ENCODE assay signal across 8 cellular contexts in genomic region chr12:93572712-93573551, GRCh38. TPM values are rescaled to one million over a fixed set of nuclear protein-coding genes. Genes with fewer than 3 reads are reported as not detected.
DNase-seq lines count a peak whose midpoint lies in the region; ATAC-seq and TF ChIP-seq lines count a peak whose summit lies in the region.

No MANE protein-coding gene starts in this region.

- peaks cover 18% of the 10 kb centered on the region for H3K27me3 Mint-ChIP-seq in endothelial cell (ENCODE audit: unreplicated experiment)

- peak overlapping the region; percentile 95 for H3K4me3 Mint-ChIP-seq in endothelial cell (ENCODE audit: unreplicated experiment)

- DNase-seq in endothelial cell (ENCODE audit: low spot score): peak; percentile 47
- DNase-seq in transverse colon: peak; percentile 41
- no peak for DNase-seq in inferior parietal cortex (ENCODE audit: extremely low spot score)

- 0 to 2% methylated on average over 10 to 65 of the region's 75 CpGs for WGBS in transverse colon (ENCODE audit: low coverage in 1 of 2), 2 donors

- H3K4me1 ChIP-seq in mucosa of rectum (ENCODE audit: control insufficient read depth in 2 of 2, insufficient read depth in 2 of 2, low read length in 2 of 2) (peaks cover 15 to 20% of the 10 kb centered on the region in 2 donors), transverse colon (peaks cover 0 to 39% (median 23%) of the 10 kb centered on the region in 4 donors)

- no peaks in the 10 kb centered on the region for H3K9me3 Mint-ChIP-seq in endothelial cell (ENCODE audit: unreplicated experiment)

- no peak for TF ChIP-seq EP300 in transverse colon (IDR thresholded peaks at IDR 0.05; ENCODE audit: low read depth)

- H3K27me3 ChIP-seq in mucosa of rectum (ENCODE audit: control insufficient read depth in 2 of 2, insufficient read depth in 2 of 2, low read length in 2 of 2) (no peaks in the 10 kb centered on the region), transverse colon (no peaks in the 10 kb centered on the region)

- peak overlapping the region; percentile 95 to 96 for H3K27ac ChIP-seq in mucosa of rectum (ENCODE audit: low read depth in 2 of 2, low read length in 2 of 2)
- peak overlapping the region; percentile 93 to 98 (median 97) for H3K27ac ChIP-seq in transverse colon

- no peak overlapping the region for H3K27ac Mint-ChIP-seq in endothelial cell (ENCODE audit: unreplicated experiment)

- TF ChIP-seq POLR2A in transverse colon (IDR thresholded peaks at IDR 0.05): no peak

- H3K36me3 Mint-ChIP-seq in endothelial cell (ENCODE audit: low read depth, unreplicated experiment): peaks cover 12% of the 10 kb centered on the region

- peak overlapping the region; percentile 72 to 85 for H3K9ac ChIP-seq in mucosa of rectum (ENCODE audit: low read depth in 1 of 2, low read length in 2 of 2)

- TF ChIP-seq CTCF in GM12875 (IDR thresholded peaks at IDR 0.05; ENCODE audit: borderline replicate concordance, insufficient read depth, low read depth, low read length) (no peak), WI38 (IDR thresholded peaks at IDR 0.05; ENCODE audit: low read depth, low read length) (no peak), endothelial cell (IDR thresholded peaks at IDR 0.05; ENCODE audit: unreplicated experiment) (no peak), transverse colon (IDR thresholded peaks at IDR 0.05) (no peak)

- in situ Hi-C loops in transverse colon (cut with MboI; ENCODE audit: low pct_ligation_motif_present in 1 of 4, low pct_unique_long_range_greater_than_20kb in 1 of 4, low sequenced_read_pairs in 3 of 4): loop anchor here in 3 of 4 donors (10.0 to 25.0 kb wide), 4 partner anchors 102 to 414 kb away; partner anchors contain the start of gene CRADD (in 1 of the 3)

- peaks cover 11% of the 10 kb centered on the region for H3K4me1 Mint-ChIP-seq in endothelial cell (ENCODE audit: unreplicated experiment)

- ATAC-seq in HG03159 (IDR thresholded peaks at IDR 0.05; ENCODE audit: unreplicated experiment) (no peak), GM18909 (IDR thresholded peaks at IDR 0.05; ENCODE audit: poor library complexity, unreplicated experiment) (no peak)

- H3K9me3 ChIP-seq in mucosa of rectum (ENCODE audit: control insufficient read depth in 2 of 2, low read length in 2 of 2): no peaks in the 10 kb centered on the region
- H3K9me3 ChIP-seq in transverse colon: no peaks in the 10 kb centered on the region

- H3K4me3 ChIP-seq in GM12875 (ENCODE audit: low read depth, low read length): peak overlapping the region; percentile 93
- H3K4me3 ChIP-seq in WI38 (ENCODE audit: low read depth, low read length): peak overlapping the region; percentile 81
- peak overlapping the region; percentile 92 to 94 for H3K4me3 ChIP-seq in mucosa of rectum (ENCODE audit: low read length in 2 of 2)
- H3K4me3 ChIP-seq in transverse colon: peak overlapping the region; percentile 58 to 92 (median 85)

- intact Hi-C loops in transverse colon (cut with DNase I; ENCODE audit: low total_unique reads): loop anchor here (5.0 to 10.0 kb wide), 4 partner anchors 102 to 502 kb away; partner anchors contain the start of gene CRADD

- peaks cover 6 to 18% of the 10 kb centered on the region in 2 donors for H3K36me3 ChIP-seq in mucosa of rectum (ENCODE audit: control insufficient read depth in 2 of 2, insufficient read depth in 2 of 2, low read length in 2 of 2)
- peaks cover 0 to 8% (median 4%) of the 10 kb centered on the region in 4 donors for H3K36me3 ChIP-seq in transverse colon

RNA-seq across cellular contexts. Expression of gene SOCS2, which starts 0.5 kb away (rescaled TPM):
- 19.5 TPM for total RNA-seq in endothelial cell (ENCODE audit: unreplicated experiment)
- total RNA-seq in transverse colon: 100 to 1,000 TPM in 2 of 4 donors, 10 to 100 TPM in 2; 45.5 to 213 (median 79.4) TPM
